ENCODE assay signal across 2 cellular contexts in the genomic region with DNA sequence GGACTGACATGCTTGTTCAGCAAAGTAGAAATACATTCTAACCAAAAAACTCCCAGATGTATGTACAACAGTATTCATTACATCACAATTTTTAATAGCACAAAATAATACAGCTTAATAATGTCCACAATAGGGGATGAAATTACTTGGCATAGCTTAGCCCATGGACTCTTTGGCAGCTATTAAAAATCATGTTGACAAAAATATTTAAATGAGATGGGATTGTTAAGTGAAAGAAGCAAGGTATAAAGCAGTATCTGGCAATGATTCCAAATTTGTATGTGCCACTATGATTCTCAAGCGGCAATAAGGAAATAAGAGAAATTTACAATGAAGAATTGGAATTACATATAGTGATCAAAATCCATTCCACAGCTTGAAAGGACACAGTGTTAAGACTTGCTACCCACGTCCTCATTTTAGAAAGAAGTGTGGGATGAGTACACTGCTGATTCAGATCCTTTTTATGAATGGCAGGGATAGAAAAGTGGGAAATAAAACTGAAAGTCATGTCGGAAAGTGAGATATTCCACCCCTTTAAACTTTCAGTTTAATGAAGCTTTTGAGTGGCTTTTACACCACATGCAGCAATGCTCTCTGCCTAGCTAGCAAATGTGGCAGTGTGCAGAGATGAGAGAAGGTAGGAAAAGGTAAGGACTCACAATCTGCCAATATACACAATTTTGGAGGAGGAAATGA.
TF ChIP-seq lines count a peak whose summit lies in the region.

No MANE protein-coding gene starts in this region.

TF ChIP-seq in SK-N-SH, 30 proteins besides CTCF, POLR2A, EP300 and RAD21 (continued from another document):
- TF ChIP-seq, protein P1, sequence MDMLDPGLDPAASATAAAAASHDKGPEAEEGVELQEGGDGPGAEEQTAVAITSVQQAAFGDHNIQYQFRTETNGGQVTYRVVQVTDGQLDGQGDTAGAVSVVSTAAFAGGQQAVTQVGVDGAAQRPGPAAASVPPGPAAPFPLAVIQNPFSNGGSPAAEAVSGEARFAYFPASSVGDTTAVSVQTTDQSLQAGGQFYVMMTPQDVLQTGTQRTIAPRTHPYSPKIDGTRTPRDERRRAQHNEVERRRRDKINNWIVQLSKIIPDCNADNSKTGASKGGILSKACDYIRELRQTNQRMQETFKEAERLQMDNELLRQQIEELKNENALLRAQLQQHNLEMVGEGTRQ (IDR thresholded peaks at IDR 0.05; ENCODE audit: borderline replicate concordance, low read depth, low read length), result no peak
- no peak for TF ChIP-seq TAF1 (IDR thresholded peaks at IDR 0.05; ENCODE audit: borderline replicate concordance, low read depth, low read length)
- TF ChIP-seq, protein P2, sequence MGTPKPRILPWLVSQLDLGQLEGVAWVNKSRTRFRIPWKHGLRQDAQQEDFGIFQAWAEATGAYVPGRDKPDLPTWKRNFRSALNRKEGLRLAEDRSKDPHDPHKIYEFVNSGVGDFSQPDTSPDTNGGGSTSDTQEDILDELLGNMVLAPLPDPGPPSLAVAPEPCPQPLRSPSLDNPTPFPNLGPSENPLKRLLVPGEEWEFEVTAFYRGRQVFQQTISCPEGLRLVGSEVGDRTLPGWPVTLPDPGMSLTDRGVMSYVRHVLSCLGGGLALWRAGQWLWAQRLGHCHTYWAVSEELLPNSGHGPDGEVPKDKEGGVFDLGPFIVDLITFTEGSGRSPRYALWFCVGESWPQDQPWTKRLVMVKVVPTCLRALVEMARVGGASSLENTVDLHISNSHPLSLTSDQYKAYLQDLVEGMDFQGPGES (IDR thresholded peaks at IDR 0.05; ENCODE audit: low read depth, low read length), result no peak
- no peak for TF ChIP-seq FOSL2 (IDR thresholded peaks at IDR 0.05; ENCODE audit: borderline replicate concordance, low read depth)
- TF ChIP-seq RCOR1 (IDR thresholded peaks at IDR 0.05; ENCODE audit: low read length), result no peak
- no peak for TF ChIP-seq MXI1 (IDR thresholded peaks at IDR 0.05; ENCODE audit: low read depth, low read length)
- TF ChIP-seq RFX5 (IDR thresholded peaks at IDR 0.05; ENCODE audit: low read length), result no peak
- TF ChIP-seq FOXM1 (IDR thresholded peaks at IDR 0.05; ENCODE audit: low read depth), result no peak
- TF ChIP-seq, protein P3, sequence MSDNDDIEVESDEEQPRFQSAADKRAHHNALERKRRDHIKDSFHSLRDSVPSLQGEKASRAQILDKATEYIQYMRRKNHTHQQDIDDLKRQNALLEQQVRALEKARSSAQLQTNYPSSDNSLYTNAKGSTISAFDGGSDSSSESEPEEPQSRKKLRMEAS (IDR thresholded peaks at IDR 0.05; ENCODE audit: low read depth), result no peak

TF ChIP-seq in SK-N-SH treated with all-trans-retinoic acid at 6 μM for 48 hours, 23 proteins besides CTCF, POLR2A, EP300 and RAD21 (continued from another document):
- TF ChIP-seq, protein P4, sequence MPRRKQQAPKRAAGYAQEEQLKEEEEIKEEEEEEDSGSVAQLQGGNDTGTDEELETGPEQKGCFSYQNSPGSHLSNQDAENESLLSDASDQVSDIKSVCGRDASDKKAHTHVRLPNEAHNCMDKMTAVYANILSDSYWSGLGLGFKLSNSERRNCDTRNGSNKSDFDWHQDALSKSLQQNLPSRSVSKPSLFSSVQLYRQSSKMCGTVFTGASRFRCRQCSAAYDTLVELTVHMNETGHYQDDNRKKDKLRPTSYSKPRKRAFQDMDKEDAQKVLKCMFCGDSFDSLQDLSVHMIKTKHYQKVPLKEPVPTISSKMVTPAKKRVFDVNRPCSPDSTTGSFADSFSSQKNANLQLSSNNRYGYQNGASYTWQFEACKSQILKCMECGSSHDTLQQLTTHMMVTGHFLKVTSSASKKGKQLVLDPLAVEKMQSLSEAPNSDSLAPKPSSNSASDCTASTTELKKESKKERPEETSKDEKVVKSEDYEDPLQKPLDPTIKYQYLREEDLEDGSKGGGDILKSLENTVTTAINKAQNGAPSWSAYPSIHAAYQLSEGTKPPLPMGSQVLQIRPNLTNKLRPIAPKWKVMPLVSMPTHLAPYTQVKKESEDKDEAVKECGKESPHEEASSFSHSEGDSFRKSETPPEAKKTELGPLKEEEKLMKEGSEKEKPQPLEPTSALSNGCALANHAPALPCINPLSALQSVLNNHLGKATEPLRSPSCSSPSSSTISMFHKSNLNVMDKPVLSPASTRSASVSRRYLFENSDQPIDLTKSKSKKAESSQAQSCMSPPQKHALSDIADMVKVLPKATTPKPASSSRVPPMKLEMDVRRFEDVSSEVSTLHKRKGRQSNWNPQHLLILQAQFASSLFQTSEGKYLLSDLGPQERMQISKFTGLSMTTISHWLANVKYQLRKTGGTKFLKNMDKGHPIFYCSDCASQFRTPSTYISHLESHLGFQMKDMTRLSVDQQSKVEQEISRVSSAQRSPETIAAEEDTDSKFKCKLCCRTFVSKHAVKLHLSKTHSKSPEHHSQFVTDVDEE (CRISPR knock-in tag; IDR thresholded peaks at IDR 0.05), result no peak
- TF ChIP-seq OSR1 (CRISPR knock-in tag; IDR thresholded peaks at IDR 0.05), result no peak
- TF ChIP-seq, protein P5, sequence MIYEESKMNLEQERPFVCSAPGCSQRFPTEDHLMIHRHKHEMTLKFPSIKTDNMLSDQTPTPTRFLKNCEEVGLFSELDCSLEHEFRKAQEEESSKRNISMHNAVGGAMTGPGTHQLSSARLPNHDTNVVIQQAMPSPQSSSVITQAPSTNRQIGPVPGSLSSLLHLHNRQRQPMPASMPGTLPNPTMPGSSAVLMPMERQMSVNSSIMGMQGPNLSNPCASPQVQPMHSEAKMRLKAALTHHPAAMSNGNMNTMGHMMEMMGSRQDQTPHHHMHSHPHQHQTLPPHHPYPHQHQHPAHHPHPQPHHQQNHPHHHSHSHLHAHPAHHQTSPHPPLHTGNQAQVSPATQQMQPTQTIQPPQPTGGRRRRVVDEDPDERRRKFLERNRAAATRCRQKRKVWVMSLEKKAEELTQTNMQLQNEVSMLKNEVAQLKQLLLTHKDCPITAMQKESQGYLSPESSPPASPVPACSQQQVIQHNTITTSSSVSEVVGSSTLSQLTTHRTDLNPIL (CRISPR knock-in tag; IDR thresholded peaks at IDR 0.05; ENCODE audit: low read depth), result no peak
- TF ChIP-seq GLIS3 (CRISPR knock-in tag; IDR thresholded peaks at IDR 0.05), result no peak
TF ChIP-seq in SK-N-SH treated with all-trans-retinoic acid at 6 μM for 48 hours: peak in this region for 0.
